ENCODE assay signal across 19 cellular contexts in genomic region chr11:110126936-110127335, GRCh38. TPM values are rescaled to one million over a fixed set of nuclear protein-coding genes. Genes with fewer than 3 reads are reported as not detected.
DNase-seq lines count a peak whose midpoint lies in the region; ATAC-seq, FAIRE-seq and TF ChIP-seq lines count a peak whose summit lies in the region.
"Had no signal": no experiment of that assay in that cellular context is flagged by ENCODE, and none has a peak within 500 bp of the region (broad histone marks: within the 10 kb centered on the region; RNA-seq: fewer than 3 reads in every experiment).

No MANE protein-coding gene starts in this region.

- H3K9me3 Mint-ChIP-seq in glutamatergic neuron (ENCODE audit: unreplicated experiment): peaks cover 24% of the 10 kb centered on the region
- peaks cover 9% of the 10 kb centered on the region for H3K9me3 Mint-ChIP-seq in neural progenitor cell
- H3K9me3 Mint-ChIP-seq in activated T-cell treated with anti-CD3 and anti-CD28 coated beads, Interleukin-2, amount 50 U/mL, for 72 hours: no peaks in the 10 kb centered on the region

- no peak for FAIRE-seq in A549 (lab: Jason Lieb, UNC)

- H3K36me3 ChIP-seq in SK-N-MC (ENCODE audit: insufficient read depth, low read length) (no peaks in the 10 kb centered on the region), neural progenitor cell (no peaks in the 10 kb centered on the region), PC-9 (ENCODE audit: low read depth) (0 out of 2 replicates have a peak, but pooled peaks cover 11% of the 10 kb centered on the region), Karpas-422 (ENCODE audit: insufficient read depth, low read length) (no peaks in the 10 kb centered on the region)
- H3K36me3 ChIP-seq: HAP-1 had no signal

- POLR2A ChIA-PET in A549 (lab: Yijun Ruan, JAX): no interaction called here
- POLR2A ChIA-PET in PC-9 (lab: Charles Lee; ENCODE audit: unreplicated experiment): no interaction called here

- H3K4me3 Mint-ChIP-seq in glutamatergic neuron (ENCODE audit: unreplicated experiment) (no peak overlapping the region), neural progenitor cell (no peak overlapping the region)
- no peak overlapping the region for H3K4me3 Mint-ChIP-seq in activated T-cell treated with anti-CD3 and anti-CD28 coated beads, Interleukin-2, amount 50 U/mL, for 72 hours

- H2AFZ ChIP-seq in neural progenitor cell (replicated peaks): no peak overlapping the region
- H2AFZ ChIP-seq in PC-9: no peak overlapping the region
- H2AFZ ChIP-seq in Karpas-422 (ENCODE audit: low read length): no peak overlapping the region

- DNase-seq in A549 (ENCODE audit: low read depth in 1 of 2, low spot score in 1 of 2) (no peak), SK-N-MC (ENCODE audit: low read depth, low spot score) (no peak), glutamatergic neuron (no peak), neural progenitor cell (ENCODE audit: low spot score) (no peak), PC-9 (no peak), Karpas-422 (no peak), pons (ENCODE audit: low spot score) (no peak)
- no peak for DNase-seq in activated T-cell treated with anti-CD3 and anti-CD28 coated beads, Interleukin-2, amount 50 U/mL, for 72 hours
- DNase-seq: 8988T; DND-41; NCI-H1930; NCI-H446; NK-92 treated with Interleukin-12 subunit alpha and Interleukin-12 subunit beta, amount 100 ng/mL, for 24 hours; RPMI8226; SIG-M5 had no signal

- no peak for ATAC-seq in A549
- ATAC-seq in activated T-cell treated with anti-CD3 and anti-CD28 coated beads, Interleukin-2, amount 50 U/mL, for 72 hours (replicated peaks in 1 of 2): no peak

- no peak for TF ChIP-seq RAD21 in A549 (conservative IDR thresholded peaks at IDR 0.05 in 1 of 2, IDR thresholded peaks at IDR 0.05 in 1 of 2)

- H3K27ac ChIP-seq in A549: no peak overlapping the region
- peak overlapping the region; percentile 98 for H3K27ac ChIP-seq in SK-N-MC
- no peak overlapping the region for H3K27ac ChIP-seq in neural progenitor cell
- H3K27ac ChIP-seq in PC-9: no peak overlapping the region
- no peak overlapping the region for H3K27ac ChIP-seq in Karpas-422 (ENCODE audit: low read length)
- H3K27ac ChIP-seq: BLaER1 treated with 17β-estradiol and CSF1 and Interleukin-3, amounts not matched to agents 10 nM and 100 nM; HL-60 had no signal

- H3K4me1 Mint-ChIP-seq in glutamatergic neuron (ENCODE audit: low read depth, unreplicated experiment): peaks cover 39% of the 10 kb centered on the region
- peaks cover 56% of the 10 kb centered on the region for H3K4me1 Mint-ChIP-seq in neural progenitor cell
- no peaks in the 10 kb centered on the region for H3K4me1 Mint-ChIP-seq in activated T-cell treated with anti-CD3 and anti-CD28 coated beads, Interleukin-2, amount 50 U/mL, for 72 hours (ENCODE audit: low read depth)

- peaks cover 18% of the 10 kb centered on the region for H3K27me3 Mint-ChIP-seq in glutamatergic neuron (ENCODE audit: unreplicated experiment)
- peaks cover 2% of the 10 kb centered on the region for H3K27me3 Mint-ChIP-seq in neural progenitor cell (ENCODE audit: insufficient read depth, low read depth)
- H3K27me3 Mint-ChIP-seq in activated T-cell treated with anti-CD3 and anti-CD28 coated beads, Interleukin-2, amount 50 U/mL, for 72 hours (ENCODE audit: low read depth): no peaks in the 10 kb centered on the region

- intact Hi-C loops in PC-9 (cut with micrococcal nuclease; ENCODE audit: unreplicated experiment): no loop called here

- peaks cover 44% of the 10 kb centered on the region for H3F3A ChIP-seq in neural progenitor cell (ENCODE audit: low read depth)
- no peaks in the 10 kb centered on the region for H3F3A ChIP-seq in PC-9 (ENCODE audit: insufficient read depth, low read depth)

- no peak for TF ChIP-seq CTCF in A549 (IDR thresholded peaks at IDR 0.05)
- TF ChIP-seq CTCF in glutamatergic neuron (IDR thresholded peaks at IDR 0.05; ENCODE audit: partially characterized antibody, unreplicated experiment): no peak
- TF ChIP-seq CTCF in neural progenitor cell (IDR thresholded peaks at IDR 0.05): no peak
- TF ChIP-seq CTCF in PC-9 (conservative IDR thresholded peaks at IDR 0.05): no peak

- BruUV-seq in PC-9 (replicated peaks; lab: Mats Ljungman, UMichigan): no TSS peak

- CTCF ChIA-PET in A549 (lab: Yijun Ruan, JAX) (interaction anchor here (0.9 kb wide), 1 partner anchor 188 kb away, joined by 3 read pairs; no protein-coding TSS in a partner anchor), PC-9 (lab: Charles Lee) (no interaction called here)

- H3K9me2 ChIP-seq in PC-9 (ENCODE audit: insufficient read depth): peaks cover 5% of the 10 kb centered on the region; the same call in 1 of the 2 replicates
- H3K9me2 ChIP-seq in Karpas-422 (replicated peaks; ENCODE audit: insufficient read depth, low read length): no peaks in the 10 kb centered on the region

- H3K9me3 ChIP-seq in A549: no peaks in the 10 kb centered on the region
- H3K9me3 ChIP-seq in SK-N-MC (ENCODE audit: low read depth, low read length): no peaks in the 10 kb centered on the region
- no peaks in the 10 kb centered on the region for H3K9me3 ChIP-seq in neural progenitor cell (ENCODE audit: low read depth)
- no peaks in the 10 kb centered on the region; the same call in 1 of the 2 replicates for H3K9me3 ChIP-seq in PC-9 (ENCODE audit: insufficient read depth, low read depth)
- H3K9me3 ChIP-seq in Karpas-422 (ENCODE audit: low read length): no peaks in the 10 kb centered on the region
- H3K9me3 ChIP-seq: HAP-1 had no signal

- H4K20me1 ChIP-seq in neural progenitor cell (ENCODE audit: low read depth) (peaks cover 3% of the 10 kb centered on the region), PC-9 (ENCODE audit: insufficient read depth) (no peaks in the 10 kb centered on the region; the same call in 1 of the 2 replicates), Karpas-422 (ENCODE audit: insufficient read depth, low read depth, low read length) (no peaks in the 10 kb centered on the region)

- H3K4me1 ChIP-seq in A549 (peaks cover 39% of the 10 kb centered on the region), neural progenitor cell (peaks cover 55% of the 10 kb centered on the region), PC-9 (replicated peaks; ENCODE audit: insufficient read depth) (no peaks in the 10 kb centered on the region), Karpas-422 (ENCODE audit: low read length) (no peaks in the 10 kb centered on the region)

- peaks cover 33% of the 10 kb centered on the region for H3K79me2 ChIP-seq in neural progenitor cell (ENCODE audit: low read depth)
- H3K79me2 ChIP-seq in PC-9 (ENCODE audit: low read depth): peaks cover 88% of the 10 kb centered on the region
- H3K79me2 ChIP-seq in Karpas-422 (ENCODE audit: low read length): no peaks in the 10 kb centered on the region

- no peak for TF ChIP-seq POLR2A in A549 (IDR thresholded peaks at IDR 0.05; ENCODE audit: low read length)

- H3K4me3 ChIP-seq in A549: no peak overlapping the region
- no peak overlapping the region for H3K4me3 ChIP-seq in SK-N-MC
- H3K4me3 ChIP-seq in neural progenitor cell: no peak overlapping the region
- no peak overlapping the region for H3K4me3 ChIP-seq in PC-9
- H3K4me3 ChIP-seq in Karpas-422 (ENCODE audit: low read length): no peak overlapping the region
- H3K4me3 ChIP-seq: BLaER1 treated with 17β-estradiol and CSF1 and Interleukin-3, amounts not matched to agents 10 nM and 100 nM; HAP-1 had no signal

- peaks cover 5% of the 10 kb centered on the region for H3K36me3 Mint-ChIP-seq in glutamatergic neuron (ENCODE audit: unreplicated experiment)
- peaks cover 15% of the 10 kb centered on the region for H3K36me3 Mint-ChIP-seq in neural progenitor cell
- H3K36me3 Mint-ChIP-seq in activated T-cell treated with anti-CD3 and anti-CD28 coated beads, Interleukin-2, amount 50 U/mL, for 72 hours (ENCODE audit: insufficient read depth in 2 of 2): no peaks in the 10 kb centered on the region

- no peak for TF ChIP-seq EP300 in A549 (IDR thresholded peaks at IDR 0.05)

- H3K27ac Mint-ChIP-seq in glutamatergic neuron (ENCODE audit: unreplicated experiment) (peak overlapping the region; percentile 42), neural progenitor cell (no peak overlapping the region)
- no peak overlapping the region for H3K27ac Mint-ChIP-seq in activated T-cell treated with anti-CD3 and anti-CD28 coated beads, Interleukin-2, amount 50 U/mL, for 72 hours

- peak overlapping the region; percentile 1; the same call in 1 of the 3 replicates for H3K4me2 ChIP-seq in A549
- peak overlapping the region; percentile 12 for H3K4me2 ChIP-seq in neural progenitor cell
- no peak overlapping the region for H3K4me2 ChIP-seq in PC-9
- H3K4me2 ChIP-seq in Karpas-422 (ENCODE audit: low read depth, low read length, poor library complexity, severe bottlenecking): no peak overlapping the region
- H3K4me2 ChIP-seq: BLaER1 treated with 17β-estradiol and CSF1 and Interleukin-3, amounts not matched to agents 10 nM and 100 nM had no signal

- H3K9ac ChIP-seq in SK-N-MC (ENCODE audit: insufficient read length) (peak overlapping the region; percentile 6), neural progenitor cell (no peak overlapping the region), Karpas-422 (ENCODE audit: low read length) (no peak overlapping the region)
- H3K9ac ChIP-seq: BLaER1 treated with 17β-estradiol and CSF1 and Interleukin-3, amounts not matched to agents 10 nM and 100 nM had no signal

- H3K27me3 ChIP-seq in neural progenitor cell: peaks cover 3% of the 10 kb centered on the region
- H3K27me3 ChIP-seq in PC-9 (ENCODE audit: insufficient read depth, low read depth): no peaks in the 10 kb centered on the region
- peaks cover 5% of the 10 kb centered on the region; the same call in 1 of the 2 replicates for H3K27me3 ChIP-seq in Karpas-422 (ENCODE audit: low read length)
- H3K27me3 ChIP-seq: BLaER1 treated with 17β-estradiol and CSF1 and Interleukin-3, amounts not matched to agents 10 nM and 100 nM had no signal

- WGBS in A549 (ENCODE audit: missing lambda C conversion rate): 86% methylated on average over 4 of the region's 4 CpGs

TF ChIP-seq in A549, 52 proteins besides CTCF, POLR2A, EP300 and RAD21 (continues in another document):
- TF ChIP-seq CHD4 (IDR thresholded peaks at IDR 0.05; ENCODE audit: borderline replicate concordance) (no peak), HES2 (IDR thresholded peaks at IDR 0.05) (no peak), MYC (IDR thresholded peaks at IDR 0.05; ENCODE audit: borderline replicate concordance, low read length) (no peak)

RNA-seq across cellular contexts. Expression of gene ZC3H12C, which starts 33.7 kb away (rescaled TPM):
- polyA plus RNA-seq in A549 (2011; rRNA removed) (11.9 and 12.4 TPM in 2 replicates), A549 (2017; fragmentation: RNase III; extraction: RNeasy Plus Mini Kit Qiagen cat#74134 plus additional on column Dnase treatment) (3.1 to 3.2 TPM (median 3.1 TPM) in 3 replicates)
- 2.4 and 3.1 TPM in 2 replicates for polyA plus RNA-seq in A549 (2012; cell fraction: cytosol; rRNA removed)
- polyA plus RNA-seq in A549 (2012; cell fraction: nucleus; rRNA removed): 5.6 TPM in 2 replicates
- polyA minus RNA-seq in A549 (2011; rRNA and poly(A)+ RNA removed): 13.1 and 13.9 TPM in 2 replicates
- total RNA-seq in glutamatergic neuron (ENCODE audit: unreplicated experiment) (60.6 TPM), neural progenitor cell (ENCODE audit: low replicate concordance) (28.8 and 31.8 TPM in 2 replicates), PC-9 (2021) (9.3 and 12.4 TPM in 2 replicates)
- total RNA-seq in activated T-cell treated with anti-CD3 and anti-CD28 coated beads, Interleukin-2, amount 50 U/mL, for 72 hours: 1 to 10 TPM; 2.5 to 6.6 TPM
- total RNA-seq in Karpas-422 (2014; rRNA removed; shearing (Covaris generic); ENCODE audit: low replicate concordance): not detected in 2 replicates
- total RNA-seq: OCI-LY7 had no signal

Comparison
In these comparisons a context has a peak if more than half of its experiments do, and no peak if none do; other contexts are left out.
1. H3K4me2 ChIP-seq: peak in A549 (single experiment) and neural progenitor cell (single experiment); none in PC-9 (single experiment) and Karpas-422 (single experiment).